Comparison of ENCODE assay signal across 1 cellular context in genomic region chr20:31738729-31739549, GRCh38.
TF ChIP-seq lines count a peak whose summit lies in the region.

TPX2 (plus strand) TSS chr20:31739290; CDS start chr20:31757477, 18,187 bp downstream.

TF ChIP-seq in HepG2, 621 proteins besides CTCF, POLR2A, EP300 and RAD21 (continued from another document and continues in another):
- TF ChIP-seq ZNF672 (CRISPR knock-in tag; IDR thresholded peaks at IDR 0.05) (0 out of 2 replicates have a peak, but pooled peaks have one; percentile 83), ZNF878 (CRISPR knock-in tag; IDR thresholded peaks at IDR 0.05) (peak; percentile 98), KDM6A (CRISPR knock-in tag; IDR thresholded peaks at IDR 0.05; ENCODE audit: low read depth) (peak; percentile 34; the same call in 1 of the 2 replicates), ZBTB33 (CRISPR knock-in tag; IDR thresholded peaks at IDR 0.05) (no peak), CBX5 (CRISPR knock-in tag; IDR thresholded peaks at IDR 0.05; ENCODE audit: borderline replicate concordance) (peak; percentile 84; the same call in 1 of the 2 replicates), DZIP1 (CRISPR knock-in tag; IDR thresholded peaks at IDR 0.05) (no peak), TEAD3 (CRISPR knock-in tag; optimal IDR thresholded peaks at IDR 0.05; ENCODE audit: borderline replicate concordance) (peak; percentile 47), POGZ (CRISPR knock-in tag; IDR thresholded peaks at IDR 0.05) (peak; percentile 93), ZMYM2 (CRISPR knock-in tag; IDR thresholded peaks at IDR 0.05) (no peak), MEIS1 (CRISPR knock-in tag; IDR thresholded peaks at IDR 0.05; ENCODE audit: borderline replicate concordance) (peak; percentile 81; the same call in 1 of the 2 replicates), ATF7 (IDR thresholded peaks at IDR 0.05) (no peak), ATF7 (CRISPR knock-in tag; IDR thresholded peaks at IDR 0.05) (no peak), HMGA1 (CRISPR knock-in tag; conservative IDR thresholded peaks at IDR 0.05) (no peak), ZNF142 (CRISPR knock-in tag; IDR thresholded peaks at IDR 0.05) (peak; percentile 92), MXD3 (CRISPR knock-in tag; IDR thresholded peaks at IDR 0.05) (peak; percentile 91), SMC3 (IDR thresholded peaks at IDR 0.05; ENCODE audit: low read length) (peak; percentile 24; the same call in 1 of the 2 replicates), TRAFD1 (CRISPR knock-in tag; IDR thresholded peaks at IDR 0.05; ENCODE audit: borderline replicate concordance) (peak; percentile 38; the same call in 1 of the 2 replicates)
- TF ChIP-seq, protein P1, sequence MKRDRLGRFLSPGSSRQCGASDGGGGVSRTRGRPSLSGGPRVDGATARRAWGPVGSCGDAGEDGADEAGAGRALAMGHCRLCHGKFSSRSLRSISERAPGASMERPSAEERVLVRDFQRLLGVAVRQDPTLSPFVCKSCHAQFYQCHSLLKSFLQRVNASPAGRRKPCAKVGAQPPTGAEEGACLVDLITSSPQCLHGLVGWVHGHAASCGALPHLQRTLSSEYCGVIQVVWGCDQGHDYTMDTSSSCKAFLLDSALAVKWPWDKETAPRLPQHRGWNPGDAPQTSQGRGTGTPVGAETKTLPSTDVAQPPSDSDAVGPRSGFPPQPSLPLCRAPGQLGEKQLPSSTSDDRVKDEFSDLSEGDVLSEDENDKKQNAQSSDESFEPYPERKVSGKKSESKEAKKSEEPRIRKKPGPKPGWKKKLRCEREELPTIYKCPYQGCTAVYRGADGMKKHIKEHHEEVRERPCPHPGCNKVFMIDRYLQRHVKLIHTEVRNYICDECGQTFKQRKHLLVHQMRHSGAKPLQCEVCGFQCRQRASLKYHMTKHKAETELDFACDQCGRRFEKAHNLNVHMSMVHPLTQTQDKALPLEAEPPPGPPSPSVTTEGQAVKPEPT (CRISPR knock-in tag; IDR thresholded peaks at IDR 0.05; ENCODE audit: low read depth), result no peak; the same call in 1 of the 2 replicates
- TF ChIP-seq, protein P2, sequence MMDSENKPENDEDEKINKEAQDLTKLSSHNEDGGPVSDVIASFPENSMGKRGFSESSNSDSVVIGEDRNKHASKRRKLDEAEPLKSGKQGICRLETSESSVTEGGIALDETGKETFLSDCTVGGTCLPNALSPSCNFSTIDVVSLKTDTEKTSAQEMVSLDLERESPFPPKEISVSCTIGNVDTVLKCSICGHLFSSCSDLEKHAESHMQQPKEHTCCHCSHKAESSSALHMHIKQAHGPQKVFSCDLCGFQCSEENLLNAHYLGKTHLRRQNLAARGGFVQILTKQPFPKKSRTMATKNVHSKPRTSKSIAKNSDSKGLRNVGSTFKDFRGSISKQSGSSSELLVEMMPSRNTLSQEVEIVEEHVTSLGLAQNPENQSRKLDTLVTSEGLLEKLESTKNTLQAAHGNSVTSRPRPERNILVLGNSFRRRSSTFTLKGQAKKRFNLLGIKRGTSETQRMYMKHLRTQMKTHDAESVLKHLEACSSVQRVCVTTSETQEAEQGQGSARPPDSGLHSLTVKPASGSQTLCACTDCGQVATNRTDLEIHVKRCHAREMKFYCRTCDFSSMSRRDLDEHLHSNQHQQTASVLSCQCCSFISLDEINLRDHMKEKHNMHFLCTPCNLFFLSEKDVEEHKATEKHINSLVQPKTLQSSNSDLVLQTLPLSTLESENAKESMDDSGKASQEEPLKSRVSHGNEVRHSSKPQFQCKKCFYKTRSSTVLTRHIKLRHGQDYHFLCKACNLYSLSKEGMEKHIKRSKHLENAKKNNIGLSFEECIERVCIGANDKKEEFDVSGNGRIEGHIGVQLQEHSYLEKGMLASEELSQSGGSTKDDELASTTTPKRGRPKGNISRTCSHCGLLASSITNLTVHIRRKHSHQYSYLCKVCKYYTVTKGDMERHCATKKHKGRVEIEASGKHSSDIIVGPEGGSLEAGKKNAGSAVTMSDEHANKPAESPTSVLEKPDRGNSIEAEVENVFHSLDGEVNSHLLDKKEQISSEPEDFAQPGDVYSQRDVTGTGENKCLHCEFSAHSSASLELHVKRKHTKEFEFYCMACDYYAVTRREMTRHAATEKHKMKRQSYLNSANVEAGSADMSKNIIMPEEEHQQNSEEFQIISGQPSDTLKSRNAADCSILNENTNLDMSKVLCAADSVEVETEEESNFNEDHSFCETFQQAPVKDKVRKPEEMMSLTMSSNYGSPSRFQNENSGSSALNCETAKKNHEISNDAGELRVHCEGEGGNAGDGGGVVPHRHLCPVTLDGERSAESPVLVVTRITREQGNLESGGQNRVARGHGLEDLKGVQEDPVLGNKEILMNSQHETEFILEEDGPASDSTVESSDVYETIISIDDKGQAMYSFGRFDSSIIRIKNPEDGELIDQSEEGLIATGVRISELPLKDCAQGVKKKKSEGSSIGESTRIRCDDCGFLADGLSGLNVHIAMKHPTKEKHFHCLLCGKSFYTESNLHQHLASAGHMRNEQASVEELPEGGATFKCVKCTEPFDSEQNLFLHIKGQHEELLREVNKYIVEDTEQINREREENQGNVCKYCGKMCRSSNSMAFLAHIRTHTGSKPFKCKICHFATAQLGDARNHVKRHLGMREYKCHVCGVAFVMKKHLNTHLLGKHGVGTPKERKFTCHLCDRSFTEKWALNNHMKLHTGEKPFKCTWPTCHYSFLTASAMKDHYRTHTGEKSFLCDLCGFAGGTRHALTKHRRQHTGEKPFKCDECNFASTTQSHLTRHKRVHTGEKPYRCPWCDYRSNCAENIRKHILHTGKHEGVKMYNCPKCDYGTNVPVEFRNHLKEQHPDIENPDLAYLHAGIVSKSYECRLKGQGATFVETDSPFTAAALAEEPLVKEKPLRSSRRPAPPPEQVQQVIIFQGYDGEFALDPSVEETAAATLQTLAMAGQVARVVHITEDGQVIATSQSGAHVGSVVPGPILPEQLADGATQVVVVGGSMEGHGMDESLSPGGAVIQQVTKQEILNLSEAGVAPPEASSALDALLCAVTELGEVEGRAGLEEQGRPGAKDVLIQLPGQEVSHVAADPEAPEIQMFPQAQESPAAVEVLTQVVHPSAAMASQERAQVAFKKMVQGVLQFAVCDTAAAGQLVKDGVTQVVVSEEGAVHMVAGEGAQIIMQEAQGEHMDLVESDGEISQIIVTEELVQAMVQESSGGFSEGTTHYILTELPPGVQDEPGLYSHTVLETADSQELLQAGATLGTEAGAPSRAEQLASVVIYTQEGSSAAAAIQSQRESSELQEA (CRISPR knock-in tag; IDR thresholded peaks at IDR 0.05; ENCODE audit: not compliant biosample characterization), result peak; percentile 96
- TF ChIP-seq, protein P3, sequence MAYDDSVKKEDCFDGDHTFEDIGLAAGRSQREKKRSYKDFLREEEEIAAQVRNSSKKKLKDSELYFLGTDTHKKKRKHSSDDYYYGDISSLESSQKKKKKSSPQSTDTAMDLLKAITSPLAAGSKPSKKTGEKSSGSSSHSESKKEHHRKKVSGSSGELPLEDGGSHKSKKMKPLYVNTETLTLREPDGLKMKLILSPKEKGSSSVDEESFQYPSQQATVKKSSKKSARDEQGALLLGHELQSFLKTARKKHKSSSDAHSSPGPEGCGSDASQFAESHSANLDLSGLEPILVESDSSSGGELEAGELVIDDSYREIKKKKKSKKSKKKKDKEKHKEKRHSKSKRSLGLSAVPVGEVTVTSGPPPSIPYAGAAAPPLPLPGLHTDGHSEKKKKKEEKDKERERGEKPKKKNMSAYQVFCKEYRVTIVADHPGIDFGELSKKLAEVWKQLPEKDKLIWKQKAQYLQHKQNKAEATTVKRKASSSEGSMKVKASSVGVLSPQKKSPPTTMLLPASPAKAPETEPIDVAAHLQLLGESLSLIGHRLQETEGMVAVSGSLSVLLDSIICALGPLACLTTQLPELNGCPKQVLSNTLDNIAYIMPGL (CRISPR knock-in tag; IDR thresholded peaks at IDR 0.05; ENCODE audit: borderline replicate concordance in 1 of 2, low read depth in 1 of 2), result peak; percentile 73 to 95; a peak in 3 of 4 replicates
